Comparison of ENCODE assay signal across 8 cellular contexts in genomic region chr3:142279965-142280590, GRCh38. TPM values are rescaled to one million over a fixed set of nuclear protein-coding genes. Genes with fewer than 3 reads are reported as not detected.
DNase-seq lines count a peak whose midpoint lies in the region; ATAC-seq, FAIRE-seq and TF ChIP-seq lines count a peak whose summit lies in the region.

No MANE protein-coding gene starts in this region.

- no peaks in the 10 kb centered on the region for H3K4me1 Mint-ChIP-seq in stimulated activated naive CD8-positive, alpha-beta T cell treated with anti-CD3 and anti-CD28 coated beads, Interleukin-15, amount 100 ng/mL, for 72 hours

- H3K27ac Mint-ChIP-seq in stimulated activated naive CD8-positive, alpha-beta T cell treated with anti-CD3 and anti-CD28 coated beads, Interleukin-15, amount 100 ng/mL, for 72 hours: no peak overlapping the region

- peak; percentile 83 for TF ChIP-seq CTCF in C4-2B (conservative IDR thresholded peaks at IDR 0.05)
- TF ChIP-seq CTCF in dorsolateral prefrontal cortex (IDR thresholded peaks at IDR 0.05 in 54 of 56, conservative IDR thresholded peaks at IDR 0.05 in 2 of 56; ENCODE audit: low read depth in 1 of 56, partially characterized antibody in 56 of 56): peak in 55 of 56 donors; percentile 47 to 89 (median 70)

- intact Hi-C loops in dorsolateral prefrontal cortex (cut with DNase I): loop anchor here (2.0 to 10.0 kb wide), 5 partner anchors 153 to 975 kb away; no protein-coding TSS in a partner anchor

- no peak overlapping the region for H3K4me3 Mint-ChIP-seq in stimulated activated naive CD8-positive, alpha-beta T cell treated with anti-CD3 and anti-CD28 coated beads, Interleukin-15, amount 100 ng/mL, for 72 hours

- H3K9me3 Mint-ChIP-seq in stimulated activated naive CD8-positive, alpha-beta T cell treated with anti-CD3 and anti-CD28 coated beads, Interleukin-15, amount 100 ng/mL, for 72 hours: no peaks in the 10 kb centered on the region

- no peaks in the 10 kb centered on the region for H3K27me3 ChIP-seq in dorsolateral prefrontal cortex

- peak; percentile 19 for FAIRE-seq in TTC549 (lab: Jason Lieb, UNC)

- DNase-seq in NCI-H2196 treated with DMSO at 0.1 percent for 48 hours (lab: John Stamatoyannopoulos, UW; ENCODE audit: unreplicated experiment): peak; percentile 67
- DNase-seq in dorsolateral prefrontal cortex: peak in 3 of 10 donors; percentile 18 to 43 (median 21)
- peak; percentile 77 to 79 for DNase-seq in lung microvascular endothelial cell (ENCODE audit: low read depth in 2 of 2)
- peak; percentile 29 to 44 for DNase-seq in stimulated activated naive CD8-positive, alpha-beta T cell treated with anti-CD3 and anti-CD28 coated beads, Interleukin-15, amount 100 ng/mL, for 72 hours

- H3K27me3 Mint-ChIP-seq in stimulated activated naive CD8-positive, alpha-beta T cell treated with anti-CD3 and anti-CD28 coated beads, Interleukin-15, amount 100 ng/mL, for 72 hours: no peaks in the 10 kb centered on the region

- peak overlapping the region; percentile 20; the same call in 1 of the 2 replicates for H3K27ac ChIP-seq in C4-2B
- H3K27ac ChIP-seq in dorsolateral prefrontal cortex: no peak overlapping the region

- H3K4me3 ChIP-seq in dorsolateral prefrontal cortex: no peak overlapping the region

- ATAC-seq in GM18873 (IDR thresholded peaks at IDR 0.05; ENCODE audit: low FRiP score, unreplicated experiment) (peak; percentile 71), HG03354 (IDR thresholded peaks at IDR 0.05; ENCODE audit: poor library complexity, severe bottlenecking, unreplicated experiment) (peak; percentile 89)
- peak; percentile 94 for ATAC-seq in stimulated activated naive CD8-positive, alpha-beta T cell treated with anti-CD3 and anti-CD28 coated beads, Interleukin-15, amount 100 ng/mL, for 72 hours

RNA-seq across cellular contexts. Expression of gene GK5, which starts 54.7 kb away (rescaled TPM):
- 10 to 100 TPM in 119 of 120 experiments, 1 to 10 TPM in 1; 9.8 to 33.9 (median 21.4) TPM for total RNA-seq in dorsolateral prefrontal cortex
- total RNA-seq in lung microvascular endothelial cell: 4.1 and 5.2 TPM in 2 replicates
